ENCODE assay signal across 8 cellular contexts in genomic region chr6:127186889-127187288, GRCh38.
DNase-seq lines count a peak whose midpoint lies in the region; ATAC-seq and TF ChIP-seq lines count a peak whose summit lies in the region.

No MANE protein-coding gene starts in this region.

- DNase-seq in NCI-H1694 (lab: John Stamatoyannopoulos, UW) (peak; percentile 3), fibroblast of lung (ENCODE audit: low read depth in 2 of 2) (no peak), gastrocnemius medialis (peak; percentile 6 to 58), NCI-H128 (lab: John Stamatoyannopoulos, UW; ENCODE audit: unreplicated experiment) (no peak), foreskin melanocyte (no peak)
- peak; percentile 78 for DNase-seq in activated CD4-positive, alpha-beta memory T cell treated with anti-CD3 and anti-CD28 coated beads for 36 hours

- no peak overlapping the region for H3K27ac Mint-ChIP-seq in activated CD4-positive, alpha-beta memory T cell treated with anti-CD3 and anti-CD28 coated beads for 36 hours

- no peak overlapping the region for H2AFZ ChIP-seq in fibroblast of lung (ENCODE audit: low read length)

- no peak overlapping the region for H3K4me3 Mint-ChIP-seq in activated CD4-positive, alpha-beta memory T cell treated with anti-CD3 and anti-CD28 coated beads for 36 hours

- intact Hi-C loops in activated CD4-positive, alpha-beta memory T cell treated with anti-CD3 and anti-CD28 coated beads for 36 hours (cut with micrococcal nuclease): loop anchor here (1.0 to 10.0 kb wide), 3 partner anchors 79 to 1192 kb away; partner anchors contain the start of gene RNF146
- intact Hi-C loops in gastrocnemius medialis (cut with DNase I; ENCODE audit: low total_unique reads): no loop called here

- H3K4me1 ChIP-seq in fibroblast of lung (ENCODE audit: control insufficient read depth, extremely low read depth, insufficient read depth, low read length): no peaks in the 10 kb centered on the region
- peaks cover 26 to 29% of the 10 kb centered on the region in 2 donors for H3K4me1 ChIP-seq in gastrocnemius medialis

- in situ Hi-C loops in gastrocnemius medialis (cut with MboI; ENCODE audit: low sequenced_read_pairs in 4 of 4): loop anchor here in 1 of 4 donors (25.0 kb wide), 2 partner anchors 275 to 375 kb away; partner anchors contain the start of gene KIAA0408

- no peak overlapping the region for H3K4me2 ChIP-seq in fibroblast of lung (ENCODE audit: extremely low read depth, insufficient read depth, low read length)

- no peak overlapping the region for H3K27ac ChIP-seq in C4-2B
- H3K27ac ChIP-seq in fibroblast of lung (ENCODE audit: insufficient read depth, low read length): no peak overlapping the region
- H3K27ac ChIP-seq in gastrocnemius medialis: peak overlapping the region in 2 of 4 donors; percentile 74 to 78

- H3K9me3 ChIP-seq in fibroblast of lung (ENCODE audit: control insufficient read depth, insufficient read depth, low read depth, low read length) (no peaks in the 10 kb centered on the region), gastrocnemius medialis (no peaks in the 10 kb centered on the region)

- H3K27me3 ChIP-seq in fibroblast of lung (ENCODE audit: control insufficient read depth, insufficient read depth, low read length) (no peaks in the 10 kb centered on the region), gastrocnemius medialis (no peaks in the 10 kb centered on the region)

- no peaks in the 10 kb centered on the region for H3K79me2 ChIP-seq in fibroblast of lung (ENCODE audit: control insufficient read depth, insufficient read depth, low read length)

- no peaks in the 10 kb centered on the region for H3K27me3 Mint-ChIP-seq in activated CD4-positive, alpha-beta memory T cell treated with anti-CD3 and anti-CD28 coated beads for 36 hours

- no peak for TF ChIP-seq POLR2A in gastrocnemius medialis (IDR thresholded peaks at IDR 0.05)

- H3K9ac ChIP-seq in fibroblast of lung (ENCODE audit: insufficient read depth, low read length): no peak overlapping the region

- CTCF ChIA-PET in activated CD4-positive, alpha-beta memory T cell treated with anti-CD3 and anti-CD28 coated beads for 36 hours (lab: Charles Lee): interaction anchor here (0.7 to 4.5 kb wide), 7 partner anchors 10 to 406 kb away, joined by 3 to 41 read pairs (median 3); partner anchors contain the start of gene RNF146

- no peaks in the 10 kb centered on the region for H4K20me1 ChIP-seq in fibroblast of lung (ENCODE audit: control insufficient read depth, extremely low read depth, insufficient read depth, low read length)

- H3K4me1 Mint-ChIP-seq in activated CD4-positive, alpha-beta memory T cell treated with anti-CD3 and anti-CD28 coated beads for 36 hours (ENCODE audit: low read depth): no peaks in the 10 kb centered on the region

- ATAC-seq in GM21447 (IDR thresholded peaks at IDR 0.05; ENCODE audit: unreplicated experiment) (peak; percentile 64), gastrocnemius medialis (no peak)

- H3K36me3 ChIP-seq in fibroblast of lung (ENCODE audit: control insufficient read depth, insufficient read depth, low read length) (no peaks in the 10 kb centered on the region), gastrocnemius medialis (no peaks in the 10 kb centered on the region)

- H3K4me3 ChIP-seq in fibroblast of lung (replicated peaks in 1 of 4; ENCODE audit: control extremely low read depth in 1 of 4, insufficient read depth in 1 of 4, low read depth in 3 of 4, low read length in 4 of 4) (no peak overlapping the region), gastrocnemius medialis (no peak overlapping the region)

- peak; percentile 68 for TF ChIP-seq CTCF in C4-2B (conservative IDR thresholded peaks at IDR 0.05)
- peak; percentile 24 to 44 for TF ChIP-seq CTCF in fibroblast of lung (conservative IDR thresholded peaks at IDR 0.05 in 1 of 2, IDR thresholded peaks at IDR 0.05 in 1 of 2; ENCODE audit: low read depth in 1 of 2, low read length in 2 of 2)
- TF ChIP-seq CTCF in gastrocnemius medialis (IDR thresholded peaks at IDR 0.05 in 4 of 5, conservative IDR thresholded peaks at IDR 0.05 in 1 of 5): peak; percentile 15 to 45 (median 22)

- POLR2A ChIA-PET in activated CD4-positive, alpha-beta memory T cell treated with anti-CD3 and anti-CD28 coated beads for 36 hours (lab: Charles Lee): no interaction called here

- H3K36me3 Mint-ChIP-seq in activated CD4-positive, alpha-beta memory T cell treated with anti-CD3 and anti-CD28 coated beads for 36 hours: no peaks in the 10 kb centered on the region

- H3K9me3 Mint-ChIP-seq in activated CD4-positive, alpha-beta memory T cell treated with anti-CD3 and anti-CD28 coated beads for 36 hours: no peaks in the 10 kb centered on the region

Comparison
In these comparisons a context has a peak if more than half of its experiments do, and no peak if none do; other contexts are left out.
1. DNase-seq: peak in NCI-H1694 (single experiment), activated CD4-positive, alpha-beta memory T cell treated with anti-CD3 and anti-CD28 coated beads for 36 hours (single experiment) and gastrocnemius medialis (2 of 2); none in fibroblast of lung (0 of 2), NCI-H128 (single experiment) and foreskin melanocyte (single experiment).
2. Peak in every context shown above with its lines, with median percentiles within 50 percentile points of each other: CTCF ChIP-seq.